10 cellular contexts compared by ENCODE assay signal in genomic region chr19:52172347-52172746, GRCh38. TPM values are rescaled to one million over a fixed set of nuclear protein-coding genes. Genes with fewer than 3 reads are reported as not detected.
DNase-seq lines count a peak whose midpoint lies in the region; ATAC-seq and TF ChIP-seq lines count a peak whose summit lies in the region.
"Had no signal": no experiment of that assay in that cellular context is flagged by ENCODE, and none has a peak within 500 bp of the region (broad histone marks: within the 10 kb centered on the region; RNA-seq: fewer than 3 reads in every experiment).

No MANE protein-coding gene starts in this region.

- TF ChIP-seq CTCF in gastroesophageal sphincter (IDR thresholded peaks at IDR 0.05) (no peak), BE2C (IDR thresholded peaks at IDR 0.05; ENCODE audit: low read depth, low read length) (no peak)

- H3K27me3 ChIP-seq in gastroesophageal sphincter (no peaks in the 10 kb centered on the region), skeletal muscle satellite cell (ENCODE audit: control insufficient read depth, insufficient read depth, low read length) (no peaks in the 10 kb centered on the region), BE2C (no peaks in the 10 kb centered on the region)

- ATAC-seq in T-helper 17 cell, result no peak
- ATAC-seq in gastroesophageal sphincter, result no peak
- no peak for ATAC-seq in HG03039 (IDR thresholded peaks at IDR 0.05; ENCODE audit: unreplicated experiment)

- no peak for TF ChIP-seq EP300 in gastroesophageal sphincter (IDR thresholded peaks at IDR 0.05)

- H3K9me3 ChIP-seq in T-helper 17 cell (ENCODE audit: control insufficient read depth, low read length, poor library complexity, severe bottlenecking) (no peaks in the 10 kb centered on the region), gastroesophageal sphincter (no peaks in the 10 kb centered on the region), skeletal muscle satellite cell (replicated peaks; ENCODE audit: low read length) (no peaks in the 10 kb centered on the region), BE2C (no peaks in the 10 kb centered on the region)

- DNase-seq in T-helper 1 cell (no peak), T-helper 17 cell (no peak), BE2C (no peak), NK-92 (lab: John Stamatoyannopoulos, UW; ENCODE audit: unreplicated experiment) (no peak)
- DNase-seq: NCI-H1092; NK-92 treated with Interleukin-12 subunit alpha and Interleukin-12 subunit beta, amount 100 ng/mL, for 24 hours had no signal

- H3K27me3 Mint-ChIP-seq in T-helper 1 cell treated with Interleukin-12 subunit alpha and Interleukin-12 subunit beta and Interleukin-4 antibody, amounts not matched to agents 30 μg/mL and 1 μg/mL, for 36 hours (ENCODE audit: low read depth), result no peaks in the 10 kb centered on the region
- H3K27me3 Mint-ChIP-seq in T-helper 17 cell, result no peaks in the 10 kb centered on the region

- WGBS in gastroesophageal sphincter (ENCODE audit: low coverage in 1 of 2), 2 donors, result 90 to 100% methylated on average over 1 of the region's 1 CpG

- peak overlapping the region in 1 of 2 donors; percentile 85 for H3K4me3 ChIP-seq in gastroesophageal sphincter
- H3K4me3 ChIP-seq in skeletal muscle satellite cell (ENCODE audit: low read length), result no peak overlapping the region
- no peak overlapping the region; the same call in 1 of the 2 replicates for H3K4me3 ChIP-seq in BE2C (ENCODE audit: low read depth, low read length)

- H3K36me3 ChIP-seq in gastroesophageal sphincter, result peaks cover 0 to 22% of the 10 kb centered on the region in 2 donors
- H3K36me3 ChIP-seq in skeletal muscle satellite cell (ENCODE audit: insufficient read depth, low read length), result peaks cover 12% of the 10 kb centered on the region
- H3K36me3 ChIP-seq in BE2C, result no peaks in the 10 kb centered on the region

- peaks cover 17% of the 10 kb centered on the region for H3K4me1 Mint-ChIP-seq in T-helper 1 cell treated with Interleukin-12 subunit alpha and Interleukin-12 subunit beta and Interleukin-4 antibody, amounts not matched to agents 30 μg/mL and 1 μg/mL, for 36 hours (ENCODE audit: low read depth)
- peaks cover 20% of the 10 kb centered on the region for H3K4me1 Mint-ChIP-seq in T-helper 17 cell

- H3K9ac ChIP-seq in skeletal muscle satellite cell (ENCODE audit: low read depth, low read length), result no peak overlapping the region

- H3K27ac Mint-ChIP-seq in T-helper 1 cell treated with Interleukin-12 subunit alpha and Interleukin-12 subunit beta and Interleukin-4 antibody, amounts not matched to agents 30 μg/mL and 1 μg/mL, for 36 hours, result peak overlapping the region; percentile 39
- peak overlapping the region; percentile 96 for H3K27ac Mint-ChIP-seq in T-helper 17 cell

- H3K4me1 ChIP-seq in gastroesophageal sphincter (peaks cover 0 to 27% (median 5%) of the 10 kb centered on the region in 3 donors), skeletal muscle satellite cell (ENCODE audit: control insufficient read depth, insufficient read depth, low read length) (peaks cover 5% of the 10 kb centered on the region), BE2C (no peaks in the 10 kb centered on the region)

- H3K9me3 Mint-ChIP-seq in T-helper 1 cell treated with Interleukin-12 subunit alpha and Interleukin-12 subunit beta and Interleukin-4 antibody, amounts not matched to agents 30 μg/mL and 1 μg/mL, for 36 hours, result peaks cover 34% of the 10 kb centered on the region

- peak overlapping the region in 3 of 4 donors; percentile 84 to 90 (median 86) for H3K27ac ChIP-seq in gastroesophageal sphincter

- no peak overlapping the region for H3K4me3 Mint-ChIP-seq in T-helper 1 cell treated with Interleukin-12 subunit alpha and Interleukin-12 subunit beta and Interleukin-4 antibody, amounts not matched to agents 30 μg/mL and 1 μg/mL, for 36 hours
- H3K4me3 Mint-ChIP-seq in T-helper 17 cell, result peak overlapping the region; percentile 97

- TF ChIP-seq POLR2A in gastroesophageal sphincter (IDR thresholded peaks at IDR 0.05), result no peak

- peaks cover 35% of the 10 kb centered on the region for H3K36me3 Mint-ChIP-seq in T-helper 1 cell treated with Interleukin-12 subunit alpha and Interleukin-12 subunit beta and Interleukin-4 antibody, amounts not matched to agents 30 μg/mL and 1 μg/mL, for 36 hours (ENCODE audit: low read depth)
- peaks cover 23% of the 10 kb centered on the region for H3K36me3 Mint-ChIP-seq in T-helper 17 cell (ENCODE audit: low read depth)

- peak overlapping the region; percentile 96 for H3K4me2 ChIP-seq in skeletal muscle satellite cell (ENCODE audit: low read length)

RNA-seq across cellular contexts. Expression of gene ZNF836, which starts 0.9 kb away (rescaled TPM):
- total RNA-seq in T-helper 17 cell (10 to 100 TPM; 18.9 to 21.2 TPM), gastroesophageal sphincter (10 to 100 TPM in 2 of 4 donors, 1 to 10 TPM in 2; 5.7 to 27.9 (median 12.6) TPM)
- total RNA-seq in skeletal muscle satellite cell (2012; rRNA removed), result 4.8 and 5.8 TPM in 2 replicates
- polyA plus RNA-seq in BE2C (2012; ENCODE audit: insufficient read depth, insufficient read length, low read depth), result 2.4 TPM

RNA-seq across cellular contexts. Expression of gene PPP2R1A, which starts 17.5 kb away (rescaled TPM):
- total RNA-seq in T-helper 17 cell, result 100 to 1,000 TPM; 173 to 180 TPM
- 100 to 1,000 TPM; 177 to 286 (median 190) TPM for total RNA-seq in gastroesophageal sphincter
- 194 and 235 TPM in 2 replicates for total RNA-seq in skeletal muscle satellite cell (2012; rRNA removed)
- polyA plus RNA-seq in BE2C (2012; ENCODE audit: insufficient read depth, insufficient read length, low read depth), result 714 TPM

RNA-seq across cellular contexts. Expression of gene ZNF616, which starts 32.6 kb away (rescaled TPM):
- total RNA-seq in T-helper 17 cell, result 1 to 10 TPM; 2.0 to 3.9 TPM
- total RNA-seq in gastroesophageal sphincter, result 10 to 100 TPM in 1 of 4 donors, 1 to 10 TPM in 3; 4.0 to 11.2 (median 5.8) TPM
- 8.3 and 15.0 TPM in 2 replicates for total RNA-seq in skeletal muscle satellite cell (2012; rRNA removed)
- 6.9 TPM for polyA plus RNA-seq in BE2C (2012; ENCODE audit: insufficient read depth, insufficient read length, low read depth)
